1 cellular context compared by ENCODE assay signal in the genomic region with DNA sequence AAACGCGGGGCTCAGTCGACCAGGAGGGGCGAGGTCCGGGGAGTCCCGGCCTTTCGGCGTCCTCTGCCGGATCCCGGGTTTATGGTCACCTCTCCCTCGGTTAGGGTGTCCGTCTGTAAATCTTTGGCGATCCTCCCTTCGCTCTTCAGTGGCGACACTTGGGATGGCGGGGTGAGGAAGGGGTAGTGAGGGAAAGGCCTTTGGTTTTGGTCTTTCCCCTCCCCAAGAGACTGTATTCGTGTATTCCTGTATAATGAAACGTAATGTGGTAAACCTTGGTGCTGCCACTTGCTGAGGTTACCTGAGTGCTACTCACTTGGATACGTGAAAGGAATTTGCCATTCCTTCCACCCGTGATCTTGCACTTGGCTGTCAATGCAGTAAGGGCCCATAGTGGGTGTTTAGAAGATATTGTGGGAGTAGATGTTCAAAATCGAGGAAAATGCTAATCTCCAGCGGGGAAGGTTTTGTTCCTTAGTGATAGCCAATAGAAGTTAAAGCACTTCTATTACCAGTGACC.
TF ChIP-seq lines count a peak whose summit lies in the region.

No MANE protein-coding gene starts in this region.

TF ChIP-seq in H1, 55 proteins besides CTCF, POLR2A, EP300 and RAD21:
- no peak for TF ChIP-seq CHD1 (IDR thresholded peaks at IDR 0.05; ENCODE audit: low read depth, low read length)
- peak; percentile 23 for TF ChIP-seq SAP30 (IDR thresholded peaks at IDR 0.05; ENCODE audit: insufficient read depth, insufficient replicate concordance, low read length)
- TF ChIP-seq JUN (IDR thresholded peaks at IDR 0.05; ENCODE audit: low read depth, low read length) = no peak
- TF ChIP-seq SP1 (IDR thresholded peaks at IDR 0.05; ENCODE audit: low read depth, low read length) = no peak
- TF ChIP-seq, protein P1, sequence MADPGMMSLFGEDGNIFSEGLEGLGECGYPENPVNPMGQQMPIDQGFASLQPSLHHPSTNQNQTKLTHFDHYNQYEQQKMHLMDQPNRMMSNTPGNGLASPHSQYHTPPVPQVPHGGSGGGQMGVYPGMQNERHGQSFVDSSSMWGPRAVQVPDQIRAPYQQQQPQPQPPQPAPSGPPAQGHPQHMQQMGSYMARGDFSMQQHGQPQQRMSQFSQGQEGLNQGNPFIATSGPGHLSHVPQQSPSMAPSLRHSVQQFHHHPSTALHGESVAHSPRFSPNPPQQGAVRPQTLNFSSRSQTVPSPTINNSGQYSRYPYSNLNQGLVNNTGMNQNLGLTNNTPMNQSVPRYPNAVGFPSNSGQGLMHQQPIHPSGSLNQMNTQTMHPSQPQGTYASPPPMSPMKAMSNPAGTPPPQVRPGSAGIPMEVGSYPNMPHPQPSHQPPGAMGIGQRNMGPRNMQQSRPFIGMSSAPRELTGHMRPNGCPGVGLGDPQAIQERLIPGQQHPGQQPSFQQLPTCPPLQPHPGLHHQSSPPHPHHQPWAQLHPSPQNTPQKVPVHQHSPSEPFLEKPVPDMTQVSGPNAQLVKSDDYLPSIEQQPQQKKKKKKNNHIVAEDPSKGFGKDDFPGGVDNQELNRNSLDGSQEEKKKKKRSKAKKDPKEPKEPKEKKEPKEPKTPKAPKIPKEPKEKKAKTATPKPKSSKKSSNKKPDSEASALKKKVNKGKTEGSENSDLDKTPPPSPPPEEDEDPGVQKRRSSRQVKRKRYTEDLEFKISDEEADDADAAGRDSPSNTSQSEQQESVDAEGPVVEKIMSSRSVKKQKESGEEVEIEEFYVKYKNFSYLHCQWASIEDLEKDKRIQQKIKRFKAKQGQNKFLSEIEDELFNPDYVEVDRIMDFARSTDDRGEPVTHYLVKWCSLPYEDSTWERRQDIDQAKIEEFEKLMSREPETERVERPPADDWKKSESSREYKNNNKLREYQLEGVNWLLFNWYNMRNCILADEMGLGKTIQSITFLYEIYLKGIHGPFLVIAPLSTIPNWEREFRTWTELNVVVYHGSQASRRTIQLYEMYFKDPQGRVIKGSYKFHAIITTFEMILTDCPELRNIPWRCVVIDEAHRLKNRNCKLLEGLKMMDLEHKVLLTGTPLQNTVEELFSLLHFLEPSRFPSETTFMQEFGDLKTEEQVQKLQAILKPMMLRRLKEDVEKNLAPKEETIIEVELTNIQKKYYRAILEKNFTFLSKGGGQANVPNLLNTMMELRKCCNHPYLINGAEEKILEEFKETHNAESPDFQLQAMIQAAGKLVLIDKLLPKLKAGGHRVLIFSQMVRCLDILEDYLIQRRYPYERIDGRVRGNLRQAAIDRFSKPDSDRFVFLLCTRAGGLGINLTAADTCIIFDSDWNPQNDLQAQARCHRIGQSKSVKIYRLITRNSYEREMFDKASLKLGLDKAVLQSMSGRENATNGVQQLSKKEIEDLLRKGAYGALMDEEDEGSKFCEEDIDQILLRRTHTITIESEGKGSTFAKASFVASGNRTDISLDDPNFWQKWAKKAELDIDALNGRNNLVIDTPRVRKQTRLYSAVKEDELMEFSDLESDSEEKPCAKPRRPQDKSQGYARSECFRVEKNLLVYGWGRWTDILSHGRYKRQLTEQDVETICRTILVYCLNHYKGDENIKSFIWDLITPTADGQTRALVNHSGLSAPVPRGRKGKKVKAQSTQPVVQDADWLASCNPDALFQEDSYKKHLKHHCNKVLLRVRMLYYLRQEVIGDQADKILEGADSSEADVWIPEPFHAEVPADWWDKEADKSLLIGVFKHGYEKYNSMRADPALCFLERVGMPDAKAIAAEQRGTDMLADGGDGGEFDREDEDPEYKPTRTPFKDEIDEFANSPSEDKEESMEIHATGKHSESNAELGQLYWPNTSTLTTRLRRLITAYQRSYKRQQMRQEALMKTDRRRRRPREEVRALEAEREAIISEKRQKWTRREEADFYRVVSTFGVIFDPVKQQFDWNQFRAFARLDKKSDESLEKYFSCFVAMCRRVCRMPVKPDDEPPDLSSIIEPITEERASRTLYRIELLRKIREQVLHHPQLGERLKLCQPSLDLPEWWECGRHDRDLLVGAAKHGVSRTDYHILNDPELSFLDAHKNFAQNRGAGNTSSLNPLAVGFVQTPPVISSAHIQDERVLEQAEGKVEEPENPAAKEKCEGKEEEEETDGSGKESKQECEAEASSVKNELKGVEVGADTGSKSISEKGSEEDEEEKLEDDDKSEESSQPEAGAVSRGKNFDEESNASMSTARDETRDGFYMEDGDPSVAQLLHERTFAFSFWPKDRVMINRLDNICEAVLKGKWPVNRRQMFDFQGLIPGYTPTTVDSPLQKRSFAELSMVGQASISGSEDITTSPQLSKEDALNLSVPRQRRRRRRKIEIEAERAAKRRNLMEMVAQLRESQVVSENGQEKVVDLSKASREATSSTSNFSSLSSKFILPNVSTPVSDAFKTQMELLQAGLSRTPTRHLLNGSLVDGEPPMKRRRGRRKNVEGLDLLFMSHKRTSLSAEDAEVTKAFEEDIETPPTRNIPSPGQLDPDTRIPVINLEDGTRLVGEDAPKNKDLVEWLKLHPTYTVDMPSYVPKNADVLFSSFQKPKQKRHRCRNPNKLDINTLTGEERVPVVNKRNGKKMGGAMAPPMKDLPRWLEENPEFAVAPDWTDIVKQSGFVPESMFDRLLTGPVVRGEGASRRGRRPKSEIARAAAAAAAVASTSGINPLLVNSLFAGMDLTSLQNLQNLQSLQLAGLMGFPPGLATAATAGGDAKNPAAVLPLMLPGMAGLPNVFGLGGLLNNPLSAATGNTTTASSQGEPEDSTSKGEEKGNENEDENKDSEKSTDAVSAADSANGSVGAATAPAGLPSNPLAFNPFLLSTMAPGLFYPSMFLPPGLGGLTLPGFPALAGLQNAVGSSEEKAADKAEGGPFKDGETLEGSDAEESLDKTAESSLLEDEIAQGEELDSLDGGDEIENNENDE (IDR thresholded peaks at IDR 0.05; ENCODE audit: insufficient replicate concordance, low read length) = no peak
- peak; percentile 18 for TF ChIP-seq ASH2L (IDR thresholded peaks at IDR 0.05; ENCODE audit: low read length)
- no peak for TF ChIP-seq CBX8 (IDR thresholded peaks at IDR 0.05; ENCODE audit: borderline replicate concordance, low read depth, low read length)
- TF ChIP-seq SIN3A (conservative IDR thresholded peaks at IDR 0.05 in 1 of 2, IDR thresholded peaks at IDR 0.05 in 1 of 2; ENCODE audit: low read depth in 1 of 2, low read length in 2 of 2) = 0 out of 4 replicates have a peak, but pooled peaks of 1 of the 2 experiments have one; percentile 41
- TF ChIP-seq CEBPB (IDR thresholded peaks at IDR 0.05; ENCODE audit: low read depth, low read length) = no peak
- no peak for TF ChIP-seq CTBP2 (IDR thresholded peaks at IDR 0.05; ENCODE audit: borderline replicate concordance, insufficient read depth, insufficient read length, low read length)
- TF ChIP-seq YY1 (IDR thresholded peaks at IDR 0.05; ENCODE audit: low read depth, low read length) = no peak
- no peak for TF ChIP-seq CHD2 (IDR thresholded peaks at IDR 0.05; ENCODE audit: low read length)
- no peak for TF ChIP-seq GABPA (IDR thresholded peaks at IDR 0.05; ENCODE audit: borderline replicate concordance, insufficient read depth, low read length)
- no peak for TF ChIP-seq POU5F1 (IDR thresholded peaks at IDR 0.05; ENCODE audit: low read depth, low read length)
- peak; percentile 47 for TF ChIP-seq KDM4A (IDR thresholded peaks at IDR 0.05; ENCODE audit: low read depth, low read length, severe bottlenecking)
- no peak for TF ChIP-seq CREB1 (IDR thresholded peaks at IDR 0.05)
- no peak for TF ChIP-seq EGR1 (IDR thresholded peaks at IDR 0.05; ENCODE audit: borderline replicate concordance, low read depth, low read length)
- no peak for TF ChIP-seq SP4 (IDR thresholded peaks at IDR 0.05; ENCODE audit: low read length)
